Comparison of ENCODE assay signal across 8 cellular contexts in the genomic region with DNA sequence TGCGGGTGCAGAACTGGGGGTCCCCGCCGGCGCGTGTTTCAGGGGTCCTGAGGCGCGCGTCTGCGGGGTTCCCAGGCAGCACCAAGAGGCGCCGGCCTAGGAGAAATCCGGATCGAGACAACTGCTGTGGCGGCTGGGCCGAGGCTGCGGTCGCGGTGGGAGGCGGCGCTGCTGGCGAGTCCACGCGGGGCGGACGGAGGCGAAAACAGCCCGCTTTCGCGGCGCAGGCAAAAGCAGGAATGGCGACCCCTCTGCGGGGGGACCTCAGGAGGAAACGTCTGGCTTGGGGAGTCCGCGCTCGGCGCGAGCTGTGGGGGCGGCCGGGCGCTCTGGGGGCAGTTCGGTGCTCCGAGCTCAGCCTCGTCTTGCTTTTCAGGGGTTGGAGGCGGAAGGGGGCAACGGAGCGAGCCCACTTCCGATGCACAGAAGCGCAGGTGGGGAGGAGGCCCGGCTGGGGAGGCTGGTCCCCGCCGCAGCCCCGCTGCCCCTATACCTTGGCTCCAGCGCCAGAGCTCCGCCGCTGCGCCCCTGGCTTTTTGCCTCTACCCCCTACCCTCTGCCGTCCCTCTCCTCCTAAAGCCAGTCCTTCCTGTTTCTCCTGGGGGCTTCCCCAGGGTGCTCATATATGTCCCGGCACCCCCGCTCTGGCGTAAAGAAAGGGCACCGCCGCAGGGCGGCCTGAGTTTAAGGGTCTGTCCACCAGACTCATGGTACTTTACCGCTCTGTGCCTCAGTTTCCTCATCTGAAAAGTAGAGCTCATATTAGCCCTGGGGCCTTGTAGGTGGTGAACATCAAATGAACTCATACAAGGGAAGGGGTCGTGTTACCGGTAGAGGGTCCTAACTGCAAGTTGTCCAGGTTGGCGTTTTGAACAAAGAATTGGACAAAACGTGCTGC.
DNase-seq lines count a peak whose midpoint lies in the region; ATAC-seq and TF ChIP-seq lines count a peak whose summit lies in the region.

No MANE protein-coding gene starts in this region.

- H3K4me1 ChIP-seq in foreskin keratinocyte (no peaks in the 10 kb centered on the region), neural progenitor cell (no peaks in the 10 kb centered on the region)

- peaks cover 3% of the 10 kb centered on the region for H3K9me3 Mint-ChIP-seq in activated T-helper 17 cell treated with anti-CD3 and anti-CD28 coated beads, Interleukin-2, amount 50 U/mL, for 72 hours
- H3K9me3 Mint-ChIP-seq in neural progenitor cell = peaks cover 26% of the 10 kb centered on the region

- peaks cover 6% of the 10 kb centered on the region for H3K36me3 Mint-ChIP-seq in activated T-helper 17 cell treated with anti-CD3 and anti-CD28 coated beads, Interleukin-2, amount 50 U/mL, for 72 hours (ENCODE audit: low read depth)
- peaks cover 9% of the 10 kb centered on the region for H3K36me3 Mint-ChIP-seq in neural progenitor cell

- peak overlapping the region; percentile 100 for H3K4me3 Mint-ChIP-seq in activated T-helper 17 cell treated with anti-CD3 and anti-CD28 coated beads, Interleukin-2, amount 50 U/mL, for 72 hours
- peak overlapping the region; percentile 77 for H3K4me3 Mint-ChIP-seq in neural progenitor cell

- H3K36me3 ChIP-seq in BJ (ENCODE audit: control insufficient read depth, insufficient read depth, low read length) (no peaks in the 10 kb centered on the region), neural progenitor cell (no peaks in the 10 kb centered on the region)

- H3K27me3 ChIP-seq in BJ (ENCODE audit: control insufficient read depth, insufficient read depth, low read length) = no peaks in the 10 kb centered on the region
- peaks cover 39% of the 10 kb centered on the region for H3K27me3 ChIP-seq in foreskin keratinocyte
- H3K27me3 ChIP-seq in neural progenitor cell = peaks cover 33% of the 10 kb centered on the region

- CTCF ChIA-PET in BJ (lab: Yijun Ruan, JAX) = no interaction called here

- peaks cover 15% of the 10 kb centered on the region for H3K4me1 Mint-ChIP-seq in activated T-helper 17 cell treated with anti-CD3 and anti-CD28 coated beads, Interleukin-2, amount 50 U/mL, for 72 hours
- H3K4me1 Mint-ChIP-seq in neural progenitor cell = peaks cover 16% of the 10 kb centered on the region

- no peaks in the 10 kb centered on the region for H3K79me2 ChIP-seq in neural progenitor cell (ENCODE audit: low read depth)

- peak overlapping the region; percentile 97 for H3K27ac Mint-ChIP-seq in activated T-helper 17 cell treated with anti-CD3 and anti-CD28 coated beads, Interleukin-2, amount 50 U/mL, for 72 hours
- H3K27ac Mint-ChIP-seq in neural progenitor cell = no peak overlapping the region

- DNase-seq in BJ (ENCODE audit: low read depth) (no peak), MV-4-11 (lab: John Stamatoyannopoulos, UW) (peak; percentile 4), foreskin keratinocyte (no peak), neural progenitor cell (ENCODE audit: low spot score) (peak; percentile 21), NCI-H526 treated with DMSO at 0.1 percent for 48 hours (lab: John Stamatoyannopoulos, UW) (no peak), HT-29 (ENCODE audit: low spot score) (no peak)

- peak overlapping the region; percentile 78 for H2AFZ ChIP-seq in neural progenitor cell (replicated peaks)

- no peaks in the 10 kb centered on the region for H3K27me3 Mint-ChIP-seq in activated T-helper 17 cell treated with anti-CD3 and anti-CD28 coated beads, Interleukin-2, amount 50 U/mL, for 72 hours
- H3K27me3 Mint-ChIP-seq in neural progenitor cell (ENCODE audit: insufficient read depth, low read depth) = peaks cover 20% of the 10 kb centered on the region

- no peaks in the 10 kb centered on the region for H3K9me3 ChIP-seq in neural progenitor cell (ENCODE audit: low read depth)

- peak overlapping the region; percentile 77 for H3K4me2 ChIP-seq in neural progenitor cell

- TF ChIP-seq CTCF in BJ (IDR thresholded peaks at IDR 0.05; ENCODE audit: insufficient read depth, low read depth, low read length) (no peak), foreskin keratinocyte (conservative IDR thresholded peaks at IDR 0.05) (no peak), neural progenitor cell (IDR thresholded peaks at IDR 0.05) (no peak)

- H3K27ac ChIP-seq in foreskin keratinocyte (no peak overlapping the region), neural progenitor cell (no peak overlapping the region)

- ATAC-seq in GM19351 (IDR thresholded peaks at IDR 0.05; ENCODE audit: unreplicated experiment) (peak; percentile 27), foreskin keratinocyte (peak; percentile 55)
- peak; percentile 49 for ATAC-seq in activated T-helper 17 cell treated with anti-CD3 and anti-CD28 coated beads, Interleukin-2, amount 50 U/mL, for 72 hours (replicated peaks)

- no peaks in the 10 kb centered on the region for H4K20me1 ChIP-seq in neural progenitor cell (ENCODE audit: low read depth)

- H3K4me3 ChIP-seq in BJ (ENCODE audit: low read depth, low read length) (peak overlapping the region; percentile 54), neural progenitor cell (peak overlapping the region; percentile 41)

- POLR2A ChIA-PET in BJ (lab: Charles Lee) = no interaction called here

- H3F3A ChIP-seq in neural progenitor cell (ENCODE audit: low read depth) = no peaks in the 10 kb centered on the region

- H3K9ac ChIP-seq in neural progenitor cell = no peak overlapping the region

Comparison
In these comparisons a context has a peak if more than half of its experiments do, and no peak if none do; other contexts are left out.
1. DNase-seq: peak in MV-4-11 (single experiment) and neural progenitor cell (single experiment); none in BJ (single experiment), foreskin keratinocyte (0 of 2), NCI-H526 treated with DMSO at 0.1 percent for 48 hours (single experiment) and HT-29 (single experiment).
2. Peak in every context shown above with its lines, with median percentiles within 50 percentile points of each other: ATAC-seq.